In the genomic region with DNA sequence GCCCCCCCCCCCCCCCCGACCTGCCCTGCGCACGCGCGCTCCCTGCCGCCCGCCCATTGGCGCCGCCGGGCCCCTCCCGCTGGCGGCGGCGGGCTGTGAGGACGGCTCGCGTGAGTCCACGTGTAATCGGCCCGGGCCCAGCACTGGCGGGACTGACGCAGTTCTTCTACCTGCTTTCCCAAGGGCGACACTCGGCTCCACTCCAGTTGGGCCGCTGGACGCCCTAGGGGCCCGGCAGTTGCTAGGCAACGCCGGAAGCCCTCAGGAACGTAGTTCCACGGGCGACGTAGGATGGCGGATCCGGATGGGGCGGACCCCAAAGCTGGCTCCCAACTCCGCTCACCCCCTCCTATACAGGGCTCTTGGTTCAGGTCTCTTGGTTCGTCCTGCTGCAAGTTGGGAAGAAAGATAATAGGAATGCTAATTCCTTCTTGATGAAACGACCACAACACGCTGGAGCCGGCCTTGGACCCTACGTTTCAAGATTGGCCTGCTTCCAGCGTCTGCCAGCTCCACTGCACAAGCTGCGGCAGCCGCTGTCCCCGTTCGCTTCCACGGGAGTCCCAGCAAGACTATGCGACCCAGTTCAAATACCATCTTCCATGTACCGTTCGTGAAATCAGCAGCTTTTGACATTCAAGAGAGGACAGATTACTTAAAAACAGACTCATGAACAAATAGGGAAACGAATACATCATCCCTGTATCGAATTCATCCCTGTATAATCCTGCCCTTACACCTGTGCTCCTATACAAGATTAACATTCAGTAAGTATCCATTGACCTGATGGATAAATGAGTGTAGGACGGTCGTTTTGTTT, we compare ENCODE assay signal across 1 cellular context.
TF ChIP-seq lines count a peak whose summit lies in the region.

No MANE protein-coding gene starts in this region.

TF ChIP-seq in HepG2, 621 proteins besides CTCF, POLR2A, EP300 and RAD21 (continued from another document and continues in another):
- TF ChIP-seq ZSCAN21 (CRISPR knock-in tag; IDR thresholded peaks at IDR 0.05; ENCODE audit: borderline replicate concordance) (peak; percentile 94), TOE1 (CRISPR knock-in tag; IDR thresholded peaks at IDR 0.05) (peak; percentile 96), GZF1 (CRISPR knock-in tag; IDR thresholded peaks at IDR 0.05) (peak; percentile 66; the same call in 1 of the 2 replicates), MTF2 (CRISPR knock-in tag; IDR thresholded peaks at IDR 0.05; ENCODE audit: borderline replicate concordance) (no peak), GATA4 (IDR thresholded peaks at IDR 0.05; ENCODE audit: borderline replicate concordance, low read depth) (peak; percentile 71; the same call in 1 of the 2 replicates), PAWR (CRISPR knock-in tag; IDR thresholded peaks at IDR 0.05; ENCODE audit: borderline replicate concordance) (no peak), FOSL1 (CRISPR knock-in tag; IDR thresholded peaks at IDR 0.05; ENCODE audit: borderline replicate concordance) (0 out of 2 replicates have a peak, but pooled peaks have one; percentile 31), MED13 (CRISPR knock-in tag; IDR thresholded peaks at IDR 0.05) (peak; percentile 75), ISL2 (CRISPR knock-in tag; IDR thresholded peaks at IDR 0.05) (peak; percentile 79), ZNF354B (CRISPR knock-in tag; IDR thresholded peaks at IDR 0.05) (peak; percentile 84; the same call in 1 of the 2 replicates), ZNF768 (CRISPR knock-in tag; IDR thresholded peaks at IDR 0.05) (peak; percentile 8; the same call in 1 of the 2 replicates), ZBTB7B (CRISPR knock-in tag; IDR thresholded peaks at IDR 0.05) (peak; percentile 69), MBD4 (IDR thresholded peaks at IDR 0.05; ENCODE audit: borderline replicate concordance, low read length) (no peak), ZNF563 (CRISPR knock-in tag; IDR thresholded peaks at IDR 0.05) (peak; percentile 97; the same call in 1 of the 2 replicates), ZNF652 (CRISPR knock-in tag; IDR thresholded peaks at IDR 0.05; ENCODE audit: borderline replicate concordance, low read depth) (peak; percentile 10; the same call in 1 of the 2 replicates), HNRNPUL1 (IDR thresholded peaks at IDR 0.05; ENCODE audit: low read depth, low read length) (no peak), ZNF552 (CRISPR knock-in tag; IDR thresholded peaks at IDR 0.05; ENCODE audit: borderline replicate concordance) (peak; percentile 76; the same call in 1 of the 2 replicates), SP2 (CRISPR knock-in tag; IDR thresholded peaks at IDR 0.05) (no peak; the same call in none of the 2 replicates), PCBP1 (IDR thresholded peaks at IDR 0.05; ENCODE audit: borderline replicate concordance, low read depth, low read length) (no peak), ARNT (IDR thresholded peaks at IDR 0.05) (no peak), MZF1 (CRISPR knock-in tag; IDR thresholded peaks at IDR 0.05; ENCODE audit: borderline replicate concordance) (no peak; the same call in 1 of the 2 replicates), ZNF224 (CRISPR knock-in tag; IDR thresholded peaks at IDR 0.05) (peak; percentile 98), ATF7 (IDR thresholded peaks at IDR 0.05) (no peak), ATF7 (CRISPR knock-in tag; IDR thresholded peaks at IDR 0.05) (no peak), ZKSCAN5 (CRISPR knock-in tag; IDR thresholded peaks at IDR 0.05) (peak; percentile 41; the same call in 1 of the 2 replicates), ZC3H13 (CRISPR knock-in tag; IDR thresholded peaks at IDR 0.05) (peak; percentile 31; the same call in 1 of the 2 replicates), ZSCAN9 (CRISPR knock-in tag; IDR thresholded peaks at IDR 0.05; ENCODE audit: borderline replicate concordance) (peak; percentile 91), SMC3 (IDR thresholded peaks at IDR 0.05; ENCODE audit: low read length) (no peak), HOXA9 (CRISPR knock-in tag; IDR thresholded peaks at IDR 0.05; ENCODE audit: borderline replicate concordance) (no peak), HMGA1 (CRISPR knock-in tag; conservative IDR thresholded peaks at IDR 0.05) (no peak), MTA3 (CRISPR knock-in tag; IDR thresholded peaks at IDR 0.05) (no peak)
- TF ChIP-seq, protein P1, sequence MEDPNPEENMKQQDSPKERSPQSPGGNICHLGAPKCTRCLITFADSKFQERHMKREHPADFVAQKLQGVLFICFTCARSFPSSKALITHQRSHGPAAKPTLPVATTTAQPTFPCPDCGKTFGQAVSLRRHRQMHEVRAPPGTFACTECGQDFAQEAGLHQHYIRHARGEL (CRISPR knock-in tag; IDR thresholded peaks at IDR 0.05): no peak
- TF ChIP-seq, protein P2, sequence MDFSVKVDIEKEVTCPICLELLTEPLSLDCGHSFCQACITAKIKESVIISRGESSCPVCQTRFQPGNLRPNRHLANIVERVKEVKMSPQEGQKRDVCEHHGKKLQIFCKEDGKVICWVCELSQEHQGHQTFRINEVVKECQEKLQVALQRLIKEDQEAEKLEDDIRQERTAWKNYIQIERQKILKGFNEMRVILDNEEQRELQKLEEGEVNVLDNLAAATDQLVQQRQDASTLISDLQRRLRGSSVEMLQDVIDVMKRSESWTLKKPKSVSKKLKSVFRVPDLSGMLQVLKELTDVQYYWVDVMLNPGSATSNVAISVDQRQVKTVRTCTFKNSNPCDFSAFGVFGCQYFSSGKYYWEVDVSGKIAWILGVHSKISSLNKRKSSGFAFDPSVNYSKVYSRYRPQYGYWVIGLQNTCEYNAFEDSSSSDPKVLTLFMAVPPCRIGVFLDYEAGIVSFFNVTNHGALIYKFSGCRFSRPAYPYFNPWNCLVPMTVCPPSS (IDR thresholded peaks at IDR 0.05): no peak
- TF ChIP-seq, protein P3, sequence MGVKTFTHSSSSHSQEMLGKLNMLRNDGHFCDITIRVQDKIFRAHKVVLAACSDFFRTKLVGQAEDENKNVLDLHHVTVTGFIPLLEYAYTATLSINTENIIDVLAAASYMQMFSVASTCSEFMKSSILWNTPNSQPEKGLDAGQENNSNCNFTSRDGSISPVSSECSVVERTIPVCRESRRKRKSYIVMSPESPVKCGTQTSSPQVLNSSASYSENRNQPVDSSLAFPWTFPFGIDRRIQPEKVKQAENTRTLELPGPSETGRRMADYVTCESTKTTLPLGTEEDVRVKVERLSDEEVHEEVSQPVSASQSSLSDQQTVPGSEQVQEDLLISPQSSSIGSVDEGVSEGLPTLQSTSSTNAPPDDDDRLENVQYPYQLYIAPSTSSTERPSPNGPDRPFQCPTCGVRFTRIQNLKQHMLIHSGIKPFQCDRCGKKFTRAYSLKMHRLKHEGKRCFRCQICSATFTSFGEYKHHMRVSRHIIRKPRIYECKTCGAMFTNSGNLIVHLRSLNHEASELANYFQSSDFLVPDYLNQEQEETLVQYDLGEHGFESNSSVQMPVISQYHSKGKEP (CRISPR knock-in tag; IDR thresholded peaks at IDR 0.05): peak; percentile 88; the same call in 1 of the 2 replicates
- TF ChIP-seq, protein P4, sequence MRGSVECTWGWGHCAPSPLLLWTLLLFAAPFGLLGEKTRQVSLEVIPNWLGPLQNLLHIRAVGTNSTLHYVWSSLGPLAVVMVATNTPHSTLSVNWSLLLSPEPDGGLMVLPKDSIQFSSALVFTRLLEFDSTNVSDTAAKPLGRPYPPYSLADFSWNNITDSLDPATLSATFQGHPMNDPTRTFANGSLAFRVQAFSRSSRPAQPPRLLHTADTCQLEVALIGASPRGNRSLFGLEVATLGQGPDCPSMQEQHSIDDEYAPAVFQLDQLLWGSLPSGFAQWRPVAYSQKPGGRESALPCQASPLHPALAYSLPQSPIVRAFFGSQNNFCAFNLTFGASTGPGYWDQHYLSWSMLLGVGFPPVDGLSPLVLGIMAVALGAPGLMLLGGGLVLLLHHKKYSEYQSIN (CRISPR knock-in tag; IDR thresholded peaks at IDR 0.05; ENCODE audit: borderline replicate concordance): no peak
- TF ChIP-seq, protein P5, sequence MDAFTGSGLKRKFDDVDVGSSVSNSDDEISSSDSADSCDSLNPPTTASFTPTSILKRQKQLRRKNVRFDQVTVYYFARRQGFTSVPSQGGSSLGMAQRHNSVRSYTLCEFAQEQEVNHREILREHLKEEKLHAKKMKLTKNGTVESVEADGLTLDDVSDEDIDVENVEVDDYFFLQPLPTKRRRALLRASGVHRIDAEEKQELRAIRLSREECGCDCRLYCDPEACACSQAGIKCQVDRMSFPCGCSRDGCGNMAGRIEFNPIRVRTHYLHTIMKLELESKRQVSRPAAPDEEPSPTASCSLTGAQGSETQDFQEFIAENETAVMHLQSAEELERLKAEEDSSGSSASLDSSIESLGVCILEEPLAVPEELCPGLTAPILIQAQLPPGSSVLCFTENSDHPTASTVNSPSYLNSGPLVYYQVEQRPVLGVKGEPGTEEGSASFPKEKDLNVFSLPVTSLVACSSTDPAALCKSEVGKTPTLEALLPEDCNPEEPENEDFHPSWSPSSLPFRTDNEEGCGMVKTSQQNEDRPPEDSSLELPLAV (CRISPR knock-in tag; conservative IDR thresholded peaks at IDR 0.05; ENCODE audit: low read depth): no peak
- TF ChIP-seq, protein P6, sequence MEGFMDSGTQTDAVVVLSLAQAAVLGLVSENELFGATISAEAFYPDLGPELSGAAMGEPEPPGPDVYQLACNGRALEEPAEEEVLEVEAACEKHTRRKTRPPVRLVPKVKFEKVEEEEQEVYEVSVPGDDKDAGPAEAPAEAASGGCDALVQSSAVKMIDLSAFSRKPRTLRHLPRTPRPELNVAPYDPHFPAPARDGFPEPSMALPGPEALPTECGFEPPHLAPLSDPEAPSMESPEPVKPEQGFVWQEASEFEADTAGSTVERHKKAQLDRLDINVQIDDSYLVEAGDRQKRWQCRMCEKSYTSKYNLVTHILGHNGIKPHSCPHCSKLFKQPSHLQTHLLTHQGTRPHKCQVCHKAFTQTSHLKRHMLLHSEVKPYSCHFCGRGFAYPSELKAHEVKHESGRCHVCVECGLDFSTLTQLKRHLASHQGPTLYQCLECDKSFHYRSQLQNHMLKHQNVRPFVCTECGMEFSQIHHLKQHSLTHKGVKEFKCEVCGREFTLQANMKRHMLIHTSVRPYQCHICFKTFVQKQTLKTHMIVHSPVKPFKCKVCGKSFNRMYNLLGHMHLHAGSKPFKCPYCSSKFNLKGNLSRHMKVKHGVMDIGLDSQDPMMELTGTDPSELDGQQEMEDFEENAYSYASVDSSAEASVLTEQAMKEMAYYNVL (CRISPR knock-in tag; IDR thresholded peaks at IDR 0.05; ENCODE audit: borderline replicate concordance): peak; percentile 90
- TF ChIP-seq, protein P7, sequence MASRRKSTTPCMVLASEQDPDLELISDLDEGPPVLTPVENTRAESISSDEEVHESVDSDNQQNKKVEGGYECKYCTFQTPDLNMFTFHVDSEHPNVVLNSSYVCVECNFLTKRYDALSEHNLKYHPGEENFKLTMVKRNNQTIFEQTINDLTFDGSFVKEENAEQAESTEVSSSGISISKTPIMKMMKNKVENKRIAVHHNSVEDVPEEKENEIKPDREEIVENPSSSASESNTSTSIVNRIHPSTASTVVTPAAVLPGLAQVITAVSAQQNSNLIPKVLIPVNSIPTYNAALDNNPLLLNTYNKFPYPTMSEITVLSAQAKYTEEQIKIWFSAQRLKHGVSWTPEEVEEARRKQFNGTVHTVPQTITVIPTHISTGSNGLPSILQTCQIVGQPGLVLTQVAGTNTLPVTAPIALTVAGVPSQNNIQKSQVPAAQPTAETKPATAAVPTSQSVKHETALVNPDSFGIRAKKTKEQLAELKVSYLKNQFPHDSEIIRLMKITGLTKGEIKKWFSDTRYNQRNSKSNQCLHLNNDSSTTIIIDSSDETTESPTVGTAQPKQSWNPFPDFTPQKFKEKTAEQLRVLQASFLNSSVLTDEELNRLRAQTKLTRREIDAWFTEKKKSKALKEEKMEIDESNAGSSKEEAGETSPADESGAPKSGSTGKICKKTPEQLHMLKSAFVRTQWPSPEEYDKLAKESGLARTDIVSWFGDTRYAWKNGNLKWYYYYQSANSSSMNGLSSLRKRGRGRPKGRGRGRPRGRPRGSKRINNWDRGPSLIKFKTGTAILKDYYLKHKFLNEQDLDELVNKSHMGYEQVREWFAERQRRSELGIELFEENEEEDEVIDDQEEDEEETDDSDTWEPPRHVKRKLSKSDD (CRISPR knock-in tag; IDR thresholded peaks at IDR 0.05; ENCODE audit: low read depth): peak; percentile 84; the same call in 1 of the 2 replicates
- TF ChIP-seq, protein P8, sequence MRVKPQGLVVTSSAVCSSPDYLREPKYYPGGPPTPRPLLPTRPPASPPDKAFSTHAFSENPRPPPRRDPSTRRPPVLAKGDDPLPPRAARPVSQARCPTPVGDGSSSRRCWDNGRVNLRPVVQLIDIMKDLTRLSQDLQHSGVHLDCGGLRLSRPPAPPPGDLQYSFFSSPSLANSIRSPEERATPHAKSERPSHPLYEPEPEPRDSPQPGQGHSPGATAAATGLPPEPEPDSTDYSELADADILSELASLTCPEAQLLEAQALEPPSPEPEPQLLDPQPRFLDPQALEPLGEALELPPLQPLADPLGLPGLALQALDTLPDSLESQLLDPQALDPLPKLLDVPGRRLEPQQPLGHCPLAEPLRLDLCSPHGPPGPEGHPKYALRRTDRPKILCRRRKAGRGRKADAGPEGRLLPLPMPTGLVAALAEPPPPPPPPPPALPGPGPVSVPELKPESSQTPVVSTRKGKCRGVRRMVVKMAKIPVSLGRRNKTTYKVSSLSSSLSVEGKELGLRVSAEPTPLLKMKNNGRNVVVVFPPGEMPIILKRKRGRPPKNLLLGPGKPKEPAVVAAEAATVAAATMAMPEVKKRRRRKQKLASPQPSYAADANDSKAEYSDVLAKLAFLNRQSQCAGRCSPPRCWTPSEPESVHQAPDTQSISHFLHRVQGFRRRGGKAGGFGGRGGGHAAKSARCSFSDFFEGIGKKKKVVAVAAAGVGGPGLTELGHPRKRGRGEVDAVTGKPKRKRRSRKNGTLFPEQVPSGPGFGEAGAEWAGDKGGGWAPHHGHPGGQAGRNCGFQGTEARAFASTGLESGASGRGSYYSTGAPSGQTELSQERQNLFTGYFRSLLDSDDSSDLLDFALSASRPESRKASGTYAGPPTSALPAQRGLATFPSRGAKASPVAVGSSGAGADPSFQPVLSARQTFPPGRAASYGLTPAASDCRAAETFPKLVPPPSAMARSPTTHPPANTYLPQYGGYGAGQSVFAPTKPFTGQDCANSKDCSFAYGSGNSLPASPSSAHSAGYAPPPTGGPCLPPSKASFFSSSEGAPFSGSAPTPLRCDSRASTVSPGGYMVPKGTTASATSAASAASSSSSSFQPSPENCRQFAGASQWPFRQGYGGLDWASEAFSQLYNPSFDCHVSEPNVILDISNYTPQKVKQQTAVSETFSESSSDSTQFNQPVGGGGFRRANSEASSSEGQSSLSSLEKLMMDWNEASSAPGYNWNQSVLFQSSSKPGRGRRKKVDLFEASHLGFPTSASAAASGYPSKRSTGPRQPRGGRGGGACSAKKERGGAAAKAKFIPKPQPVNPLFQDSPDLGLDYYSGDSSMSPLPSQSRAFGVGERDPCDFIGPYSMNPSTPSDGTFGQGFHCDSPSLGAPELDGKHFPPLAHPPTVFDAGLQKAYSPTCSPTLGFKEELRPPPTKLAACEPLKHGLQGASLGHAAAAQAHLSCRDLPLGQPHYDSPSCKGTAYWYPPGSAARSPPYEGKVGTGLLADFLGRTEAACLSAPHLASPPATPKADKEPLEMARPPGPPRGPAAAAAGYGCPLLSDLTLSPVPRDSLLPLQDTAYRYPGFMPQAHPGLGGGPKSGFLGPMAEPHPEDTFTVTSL (CRISPR knock-in tag; IDR thresholded peaks at IDR 0.05; ENCODE audit: borderline replicate concordance): peak; percentile 32; the same call in 1 of the 2 replicates
- TF ChIP-seq, protein P9, sequence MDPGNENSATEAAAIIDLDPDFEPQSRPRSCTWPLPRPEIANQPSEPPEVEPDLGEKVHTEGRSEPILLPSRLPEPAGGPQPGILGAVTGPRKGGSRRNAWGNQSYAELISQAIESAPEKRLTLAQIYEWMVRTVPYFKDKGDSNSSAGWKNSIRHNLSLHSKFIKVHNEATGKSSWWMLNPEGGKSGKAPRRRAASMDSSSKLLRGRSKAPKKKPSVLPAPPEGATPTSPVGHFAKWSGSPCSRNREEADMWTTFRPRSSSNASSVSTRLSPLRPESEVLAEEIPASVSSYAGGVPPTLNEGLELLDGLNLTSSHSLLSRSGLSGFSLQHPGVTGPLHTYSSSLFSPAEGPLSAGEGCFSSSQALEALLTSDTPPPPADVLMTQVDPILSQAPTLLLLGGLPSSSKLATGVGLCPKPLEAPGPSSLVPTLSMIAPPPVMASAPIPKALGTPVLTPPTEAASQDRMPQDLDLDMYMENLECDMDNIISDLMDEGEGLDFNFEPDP (CRISPR knock-in tag; conservative IDR thresholded peaks at IDR 0.05): no peak
